ENCODE assay signal across 1 cellular context in the genomic region with DNA sequence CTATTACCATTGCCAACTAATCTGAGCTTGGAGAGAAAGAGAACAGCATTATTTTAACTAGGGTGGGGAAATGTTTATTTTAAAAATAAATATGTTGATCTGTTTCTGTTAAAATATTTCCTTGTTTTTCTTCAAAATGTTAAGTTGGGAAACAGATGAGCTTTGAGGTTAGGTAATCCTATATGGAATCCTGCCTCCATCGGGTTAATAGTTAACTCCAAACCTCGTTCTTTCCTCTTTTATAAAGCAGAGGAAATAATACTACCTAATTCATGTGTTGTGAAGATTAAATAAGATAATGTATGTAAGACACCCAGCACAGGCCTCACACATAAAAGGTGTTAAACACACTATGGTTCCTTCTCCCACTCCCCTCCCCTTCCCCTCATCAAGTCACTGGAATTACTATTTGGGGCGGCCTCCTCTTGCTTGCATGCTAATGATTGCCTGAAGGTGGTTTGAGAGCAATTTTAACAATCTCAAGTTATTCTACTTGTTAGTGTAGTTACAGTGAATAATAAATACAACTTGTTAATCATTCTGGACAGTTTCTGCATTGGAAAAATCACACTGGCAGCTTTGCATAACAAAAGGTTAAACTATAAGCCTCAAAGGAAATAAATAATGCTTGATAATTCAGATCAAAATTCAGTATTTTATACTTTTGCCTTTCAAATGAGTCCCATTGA.
TF ChIP-seq lines count a peak whose summit lies in the region.

No MANE protein-coding gene starts in this region.

TF ChIP-seq in WTC11, 78 proteins besides CTCF, POLR2A, EP300 and RAD21 (continued from another document):
- TF ChIP-seq HMGXB4 (CRISPR knock-in tag; IDR thresholded peaks at IDR 0.05) (no peak), ZNF263 (CRISPR knock-in tag; IDR thresholded peaks at IDR 0.05; ENCODE audit: low read depth) (no peak), SMAD3 (CRISPR knock-in tag; IDR thresholded peaks at IDR 0.05; ENCODE audit: borderline replicate concordance) (no peak), SMAD4 (CRISPR knock-in tag; IDR thresholded peaks at IDR 0.05) (no peak), ZNF671 (CRISPR knock-in tag; IDR thresholded peaks at IDR 0.05) (no peak), PRRX2 (CRISPR knock-in tag; IDR thresholded peaks at IDR 0.05) (no peak), ZNF423 (CRISPR knock-in tag; IDR thresholded peaks at IDR 0.05) (no peak)
- TF ChIP-seq, protein P1, sequence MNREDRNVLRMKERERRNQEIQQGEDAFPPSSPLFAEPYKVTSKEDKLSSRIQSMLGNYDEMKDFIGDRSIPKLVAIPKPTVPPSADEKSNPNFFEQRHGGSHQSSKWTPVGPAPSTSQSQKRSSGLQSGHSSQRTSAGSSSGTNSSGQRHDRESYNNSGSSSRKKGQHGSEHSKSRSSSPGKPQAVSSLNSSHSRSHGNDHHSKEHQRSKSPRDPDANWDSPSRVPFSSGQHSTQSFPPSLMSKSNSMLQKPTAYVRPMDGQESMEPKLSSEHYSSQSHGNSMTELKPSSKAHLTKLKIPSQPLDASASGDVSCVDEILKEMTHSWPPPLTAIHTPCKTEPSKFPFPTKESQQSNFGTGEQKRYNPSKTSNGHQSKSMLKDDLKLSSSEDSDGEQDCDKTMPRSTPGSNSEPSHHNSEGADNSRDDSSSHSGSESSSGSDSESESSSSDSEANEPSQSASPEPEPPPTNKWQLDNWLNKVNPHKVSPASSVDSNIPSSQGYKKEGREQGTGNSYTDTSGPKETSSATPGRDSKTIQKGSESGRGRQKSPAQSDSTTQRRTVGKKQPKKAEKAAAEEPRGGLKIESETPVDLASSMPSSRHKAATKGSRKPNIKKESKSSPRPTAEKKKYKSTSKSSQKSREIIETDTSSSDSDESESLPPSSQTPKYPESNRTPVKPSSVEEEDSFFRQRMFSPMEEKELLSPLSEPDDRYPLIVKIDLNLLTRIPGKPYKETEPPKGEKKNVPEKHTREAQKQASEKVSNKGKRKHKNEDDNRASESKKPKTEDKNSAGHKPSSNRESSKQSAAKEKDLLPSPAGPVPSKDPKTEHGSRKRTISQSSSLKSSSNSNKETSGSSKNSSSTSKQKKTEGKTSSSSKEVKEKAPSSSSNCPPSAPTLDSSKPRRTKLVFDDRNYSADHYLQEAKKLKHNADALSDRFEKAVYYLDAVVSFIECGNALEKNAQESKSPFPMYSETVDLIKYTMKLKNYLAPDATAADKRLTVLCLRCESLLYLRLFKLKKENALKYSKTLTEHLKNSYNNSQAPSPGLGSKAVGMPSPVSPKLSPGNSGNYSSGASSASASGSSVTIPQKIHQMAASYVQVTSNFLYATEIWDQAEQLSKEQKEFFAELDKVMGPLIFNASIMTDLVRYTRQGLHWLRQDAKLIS (CRISPR knock-in tag; IDR thresholded peaks at IDR 0.05; ENCODE audit: borderline replicate concordance): no peak
